18 cellular contexts compared by ENCODE assay signal in genomic region chr10:43856299-43856698, GRCh38.
A peak's percentile ranks its signal among the peaks of the same experiment; 100 is the strongest.
DNase-seq lines count a peak whose midpoint lies in the region; ATAC-seq and TF ChIP-seq lines count a peak whose summit lies in the region.
"Had no signal": no experiment of that assay in that cellular context is flagged by ENCODE, and none has a peak within 500 bp of the region (broad histone marks: within the 10 kb centered on the region; RNA-seq: fewer than 3 reads in every experiment).

No MANE protein-coding gene starts in this region.

- H3K27ac Mint-ChIP-seq in activated CD8-positive, alpha-beta T cell treated with anti-CD3 and anti-CD28 coated beads, Interleukin-2, amount 10 ng/mL, durations not matched to agents 7 days and 5 days: no peak overlapping the region
- no peak overlapping the region for H3K27ac Mint-ChIP-seq in activated CD8-positive, alpha-beta T cell treated with anti-CD3 and anti-CD28 coated beads for 36 hours
- H3K27ac Mint-ChIP-seq: H9 had no signal

- H3K27ac ChIP-seq in left ventricle myocardium inferior (replicated peaks): peak overlapping the region; percentile 74
- H3K27ac ChIP-seq in heart left ventricle: peak overlapping the region in 1 of 12 donors; percentile 44
- peak overlapping the region; percentile 81 for H3K27ac ChIP-seq in osteoblast (ENCODE audit: low read depth, low read length)
- no peak overlapping the region for H3K27ac ChIP-seq in spleen
- H3K27ac ChIP-seq: 22Rv1, A549 had no signal

- H2AFZ ChIP-seq in osteoblast (ENCODE audit: low read length): no peak overlapping the region

- H3K4me1 ChIP-seq in left ventricle myocardium inferior (peaks cover 37% of the 10 kb centered on the region), heart left ventricle (peaks cover 0 to 44% (median 13%) of the 10 kb centered on the region in 12 donors), osteoblast (ENCODE audit: insufficient read depth, low read length) (peaks cover 25% of the 10 kb centered on the region), spleen (no peaks in the 10 kb centered on the region)
- H3K4me1 ChIP-seq: A549 had no signal

- peaks cover 2% of the 10 kb centered on the region for H3K4me1 Mint-ChIP-seq in activated CD8-positive, alpha-beta T cell treated with anti-CD3 and anti-CD28 coated beads, Interleukin-2, amount 10 ng/mL, durations not matched to agents 7 days and 5 days (ENCODE audit: low read depth)
- H3K4me1 Mint-ChIP-seq in activated CD8-positive, alpha-beta T cell treated with anti-CD3 and anti-CD28 coated beads for 36 hours (ENCODE audit: low read depth): no peaks in the 10 kb centered on the region
- H3K4me1 Mint-ChIP-seq: CD14-positive monocyte, H9 had no signal

- H3K4me2 ChIP-seq in osteoblast (ENCODE audit: insufficient read depth, low read length): no peak overlapping the region
- H3K4me2 ChIP-seq: A549 had no signal

- no peaks in the 10 kb centered on the region for H3K9me3 Mint-ChIP-seq in activated CD8-positive, alpha-beta T cell treated with anti-CD3 and anti-CD28 coated beads, Interleukin-2, amount 10 ng/mL, durations not matched to agents 7 days and 5 days (ENCODE audit: insufficient read depth)
- no peaks in the 10 kb centered on the region for H3K9me3 Mint-ChIP-seq in activated CD8-positive, alpha-beta T cell treated with anti-CD3 and anti-CD28 coated beads for 36 hours

- H3K36me3 ChIP-seq in left ventricle myocardium inferior (no peaks in the 10 kb centered on the region), heart left ventricle (no peaks in the 10 kb centered on the region), osteoblast (ENCODE audit: insufficient read depth, low read length) (no peaks in the 10 kb centered on the region), spleen (no peaks in the 10 kb centered on the region)

- TF ChIP-seq POLR2A in heart left ventricle (IDR thresholded peaks at IDR 0.05) (no peak), spleen (IDR thresholded peaks at IDR 0.05) (no peak)

- H3K36me3 Mint-ChIP-seq in activated CD8-positive, alpha-beta T cell treated with anti-CD3 and anti-CD28 coated beads, Interleukin-2, amount 10 ng/mL, durations not matched to agents 7 days and 5 days (ENCODE audit: low read depth): no peaks in the 10 kb centered on the region
- no peaks in the 10 kb centered on the region for H3K36me3 Mint-ChIP-seq in activated CD8-positive, alpha-beta T cell treated with anti-CD3 and anti-CD28 coated beads for 36 hours (ENCODE audit: low read depth)
- H3K36me3 Mint-ChIP-seq: CD14-positive monocyte; CD4-positive, alpha-beta memory T cell had no signal

- DNase-seq in activated CD8-positive, alpha-beta T cell treated with anti-CD3 and anti-CD28 coated beads, Interleukin-2, amount 10 ng/mL, durations not matched to agents 7 days and 5 days: peak; percentile 14
- no peak for DNase-seq in activated CD8-positive, alpha-beta T cell treated with anti-CD3 and anti-CD28 coated beads for 36 hours
- DNase-seq in left ventricle myocardium inferior (no peak), heart left ventricle (no peak), osteoblast (ENCODE audit: insufficient read length, low spot score, missing footprints) (no peak), spleen (peak; percentile 40), DMS 273 treated with DMSO at 0.1 percent for 48 hours (lab: John Stamatoyannopoulos, UW) (no peak), C1 segment of cervical spinal cord (lab: John Stamatoyannopoulos, UW) (no peak)
- DNase-seq: AML-193; CD4-positive, alpha-beta memory T cell; DMS53; DND-41; EL; H9 had no signal

- H3K79me2 ChIP-seq in osteoblast (ENCODE audit: insufficient read depth, low read length): no peaks in the 10 kb centered on the region

- H4K20me1 ChIP-seq in osteoblast (ENCODE audit: insufficient read depth, low read length): no peaks in the 10 kb centered on the region

- intact Hi-C loops in activated CD8-positive, alpha-beta T cell treated with anti-CD3 and anti-CD28 coated beads for 36 hours (cut with micrococcal nuclease): no loop called here
- intact Hi-C loops in left ventricle myocardium inferior (cut with micrococcal nuclease): loop anchor here (10.0 kb wide), 1 partner anchor 161 kb away; no protein-coding TSS in a partner anchor
- intact Hi-C loops in heart left ventricle (cut with DNase I): no loop called here
- intact Hi-C loops in spleen (cut with DNase I; ENCODE audit: low total_unique reads): no loop called here

- H3K9me3 ChIP-seq in left ventricle myocardium inferior (replicated peaks): no peaks in the 10 kb centered on the region
- H3K9me3 ChIP-seq in heart left ventricle: no peaks in the 10 kb centered on the region
- no peaks in the 10 kb centered on the region for H3K9me3 ChIP-seq in osteoblast (ENCODE audit: low read depth, low read length)
- no peaks in the 10 kb centered on the region for H3K9me3 ChIP-seq in spleen
- H3K9me3 ChIP-seq: A549 had no signal

- H3K4me3 ChIP-seq in left ventricle myocardium inferior: no peak overlapping the region
- no peak overlapping the region for H3K4me3 ChIP-seq in heart left ventricle
- H3K4me3 ChIP-seq in osteoblast (ENCODE audit: insufficient read depth, low read length): no peak overlapping the region
- no peak overlapping the region for H3K4me3 ChIP-seq in spleen
- H3K4me3 ChIP-seq: A549, GM12878 had no signal

- TF ChIP-seq CTCF in activated CD8-positive, alpha-beta T cell treated with anti-CD3 and anti-CD28 coated beads for 36 hours (IDR thresholded peaks at IDR 0.05): no peak
- TF ChIP-seq CTCF in left ventricle myocardium inferior (IDR thresholded peaks at IDR 0.05; ENCODE audit: borderline replicate concordance) (no peak), heart left ventricle (IDR thresholded peaks at IDR 0.05) (no peak), osteoblast (IDR thresholded peaks at IDR 0.05; ENCODE audit: extremely low read depth, low read depth, low read length) (no peak), spleen (IDR thresholded peaks at IDR 0.05 in 8 of 11, conservative IDR thresholded peaks at IDR 0.05 in 3 of 11) (no peak)

- CTCF ChIA-PET in activated CD8-positive, alpha-beta T cell treated with anti-CD3 and anti-CD28 coated beads, Interleukin-2, amount 10 ng/mL, durations not matched to agents 7 days and 5 days (lab: Charles Lee): no interaction called here
- CTCF ChIA-PET in activated CD8-positive, alpha-beta T cell treated with anti-CD3 and anti-CD28 coated beads for 36 hours (lab: Charles Lee): no interaction called here

- H3K27me3 ChIP-seq in left ventricle myocardium inferior (ENCODE audit: low read depth) (no peaks in the 10 kb centered on the region), heart left ventricle (no peaks in the 10 kb centered on the region), osteoblast (ENCODE audit: insufficient read depth, low read length) (no peaks in the 10 kb centered on the region), spleen (replicated peaks in 1 of 7) (no peaks in the 10 kb centered on the region)

- no peak overlapping the region for H3K4me3 Mint-ChIP-seq in activated CD8-positive, alpha-beta T cell treated with anti-CD3 and anti-CD28 coated beads, Interleukin-2, amount 10 ng/mL, durations not matched to agents 7 days and 5 days
- no peak overlapping the region for H3K4me3 Mint-ChIP-seq in activated CD8-positive, alpha-beta T cell treated with anti-CD3 and anti-CD28 coated beads for 36 hours
- H3K4me3 Mint-ChIP-seq: CD4-positive, alpha-beta memory T cell had no signal

- POLR2A ChIA-PET in activated CD8-positive, alpha-beta T cell treated with anti-CD3 and anti-CD28 coated beads, Interleukin-2, amount 10 ng/mL, durations not matched to agents 7 days and 5 days (lab: Charles Lee): no interaction called here
- POLR2A ChIA-PET in activated CD8-positive, alpha-beta T cell treated with anti-CD3 and anti-CD28 coated beads for 36 hours (lab: Charles Lee): no interaction called here

- 96 to 98% (median 97%) methylated on average over 5 of the region's 5 CpGs for WGBS in heart left ventricle, 4 donors
- 92 to 96% (median 94%) methylated on average over 5 of the region's 5 CpGs for WGBS in spleen, 5 donors

- no peak for ATAC-seq in activated CD8-positive, alpha-beta T cell treated with anti-CD3 and anti-CD28 coated beads, Interleukin-2, amount 10 ng/mL, durations not matched to agents 7 days and 5 days
- no peak for ATAC-seq in activated CD8-positive, alpha-beta T cell treated with anti-CD3 and anti-CD28 coated beads for 36 hours
- no peak for ATAC-seq in heart left ventricle
- ATAC-seq: A549, GM12878 had no signal

- peaks cover 3% of the 10 kb centered on the region for H3K27me3 Mint-ChIP-seq in activated CD8-positive, alpha-beta T cell treated with anti-CD3 and anti-CD28 coated beads, Interleukin-2, amount 10 ng/mL, durations not matched to agents 7 days and 5 days (ENCODE audit: low read depth)
- H3K27me3 Mint-ChIP-seq in activated CD8-positive, alpha-beta T cell treated with anti-CD3 and anti-CD28 coated beads for 36 hours: no peaks in the 10 kb centered on the region
- H3K27me3 Mint-ChIP-seq: CD4-positive, alpha-beta memory T cell had no signal

Comparison
In these comparisons a context has a peak if more than half of its experiments do, and no peak if none do; other contexts are left out.
1. DNase-seq: peak in activated CD8-positive, alpha-beta T cell treated with anti-CD3 and anti-CD28 coated beads, Interleukin-2, amount 10 ng/mL, durations not matched to agents 7 days and 5 days (single experiment) and spleen (single experiment); none in activated CD8-positive, alpha-beta T cell treated with anti-CD3 and anti-CD28 coated beads for 36 hours (single experiment), left ventricle myocardium inferior (single experiment), heart left ventricle (0 of 5), osteoblast (single experiment), DMS 273 treated with DMSO at 0.1 percent for 48 hours (single experiment) and C1 segment of cervical spinal cord (0 of 14).
2. H3K27ac ChIP-seq: peak in left ventricle myocardium inferior (single experiment) and osteoblast (single experiment); none in spleen (0 of 8).